8 cellular contexts compared by ENCODE assay signal in the genomic region with DNA sequence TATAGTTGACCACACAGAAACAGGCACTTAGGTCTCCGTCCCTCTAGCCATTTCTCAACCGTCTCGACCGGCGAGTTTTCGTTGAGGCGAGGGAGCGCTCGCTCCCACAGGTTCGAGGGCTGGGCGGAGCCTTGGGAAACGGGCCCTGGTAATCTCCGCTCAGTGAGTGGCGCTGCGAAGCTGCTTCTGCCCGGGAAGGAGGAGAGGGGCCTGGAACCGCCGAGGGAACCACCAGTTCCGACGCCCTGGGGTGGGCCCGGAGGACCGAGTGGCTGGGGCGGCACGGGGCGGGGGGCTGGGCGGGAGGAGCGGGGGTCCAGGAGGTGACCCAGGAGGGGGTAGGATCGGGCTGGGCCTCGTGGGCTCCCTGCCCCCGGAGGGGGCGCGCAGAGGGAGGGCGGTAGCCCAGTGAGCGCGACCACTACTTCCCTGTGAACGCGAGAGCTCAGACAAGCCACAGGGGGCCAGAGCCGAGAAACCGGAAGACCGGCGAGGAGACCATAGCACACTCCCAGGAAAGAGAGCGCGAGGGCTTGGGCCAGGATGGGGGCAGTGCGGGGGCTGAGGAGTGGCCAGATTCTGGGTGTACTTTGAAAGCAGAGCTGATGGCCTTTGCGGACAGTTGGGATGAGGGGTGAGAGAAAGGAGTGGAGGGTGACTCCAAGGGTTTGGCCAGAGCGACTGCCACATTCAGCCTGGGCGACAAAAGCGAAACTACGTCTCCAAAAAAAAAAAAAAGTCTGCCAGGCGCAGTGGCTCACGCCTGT. TPM values are rescaled to one million over a fixed set of nuclear protein-coding genes. Genes with fewer than 3 reads are reported as not detected.
DNase-seq lines count a peak whose midpoint lies in the region; ATAC-seq and TF ChIP-seq lines count a peak whose summit lies in the region.

No MANE protein-coding gene starts in this region.

- H3K27me3 ChIP-seq in Loucy (ENCODE audit: insufficient read depth, low read length, poor library complexity, severe bottlenecking), result no peaks in the 10 kb centered on the region

- 0 out of 2 replicates have a peak, but pooled peaks cover 10% of the 10 kb centered on the region for H3F3A ChIP-seq in Loucy (ENCODE audit: low read depth)

- CTCF ChIA-PET in activated naive CD4-positive, alpha-beta T cell treated with anti-CD3 and anti-CD28 coated beads for 36 hours (lab: Charles Lee), result interaction anchor here (0.6 to 3.1 kb wide), 8 partner anchors 12 to 115 kb away, joined by 3 to 15 read pairs (median 4); a partner anchor contains a TSS

- peak overlapping the region; percentile 88 for H3K4me2 ChIP-seq in Loucy (ENCODE audit: low read depth, low read length, poor library complexity, severe bottlenecking)

- no peaks in the 10 kb centered on the region for H3K27me3 Mint-ChIP-seq in activated naive CD4-positive, alpha-beta T cell treated with anti-CD3 and anti-CD28 coated beads for 36 hours (ENCODE audit: low read depth)
- peaks cover 7% of the 10 kb centered on the region for H3K27me3 Mint-ChIP-seq in nephron progenitor cell (ENCODE audit: low read depth, poor library complexity)

- H3K9ac ChIP-seq in Loucy (ENCODE audit: low read depth, low read length, poor library complexity, severe bottlenecking), result peak overlapping the region; percentile 97

- ATAC-seq in GM18502 (IDR thresholded peaks at IDR 0.05; ENCODE audit: poor library complexity, unreplicated experiment), result peak; percentile 27

- no peaks in the 10 kb centered on the region for H3K9me2 ChIP-seq in Loucy (replicated peaks; ENCODE audit: low read depth, low read length)

- no peaks in the 10 kb centered on the region for H4K20me1 ChIP-seq in Loucy (ENCODE audit: insufficient read depth, low read length, poor library complexity, severe bottlenecking)

- peaks cover 20% of the 10 kb centered on the region for H3K4me1 ChIP-seq in Loucy (ENCODE audit: insufficient read depth, low read length, poor library complexity, severe bottlenecking)

- H3K36me3 ChIP-seq in Loucy (ENCODE audit: insufficient read depth, low read length), result no peaks in the 10 kb centered on the region

- peak overlapping the region; percentile 99 for H3K27ac Mint-ChIP-seq in activated naive CD4-positive, alpha-beta T cell treated with anti-CD3 and anti-CD28 coated beads for 36 hours
- H3K27ac Mint-ChIP-seq in nephron progenitor cell, result peak overlapping the region; percentile 100

- peaks cover 43% of the 10 kb centered on the region for H3K4me1 Mint-ChIP-seq in activated naive CD4-positive, alpha-beta T cell treated with anti-CD3 and anti-CD28 coated beads for 36 hours (ENCODE audit: low read depth)
- H3K4me1 Mint-ChIP-seq in nephron progenitor cell, result peaks cover 87% of the 10 kb centered on the region

- no peak for TF ChIP-seq CTCF in Loucy (conservative IDR thresholded peaks at IDR 0.05; ENCODE audit: low read length)
- TF ChIP-seq CTCF in nephron progenitor cell (IDR thresholded peaks at IDR 0.05), result no peak

- intact Hi-C loops in activated naive CD4-positive, alpha-beta T cell treated with anti-CD3 and anti-CD28 coated beads for 36 hours (cut with micrococcal nuclease), result loop anchor here (1.0 kb wide), 3 partner anchors 9 to 114 kb away; a partner anchor contains a TSS

- H3K79me2 ChIP-seq in Loucy (ENCODE audit: insufficient read depth, low read length), result peaks cover 4% of the 10 kb centered on the region; the same call in 1 of the 2 replicates

- no peaks in the 10 kb centered on the region for H3K9me3 ChIP-seq in Loucy (ENCODE audit: insufficient read depth, low read depth, low read length)

- peak overlapping the region; percentile 79 for H3K4me3 ChIP-seq in Loucy (ENCODE audit: low read length, poor library complexity, severe bottlenecking)

- DNase-seq in SIG-M5 treated with dmso at 0.1 percent for 504 hours (lab: John Stamatoyannopoulos, UW; ENCODE audit: unreplicated experiment) (peak; percentile 93), foreskin melanocyte (peak; percentile 75), nephron progenitor cell (peak; percentile 71)
- peak; percentile 79 for DNase-seq in activated naive CD4-positive, alpha-beta T cell treated with anti-CD3 and anti-CD28 coated beads for 36 hours
- no peak for DNase-seq in NK-92 treated with Interleukin-12 subunit alpha and Interleukin-12 subunit beta, amount 100 ng/mL, for 24 hours (lab: John Stamatoyannopoulos, UW)

- H3K36me3 Mint-ChIP-seq in activated naive CD4-positive, alpha-beta T cell treated with anti-CD3 and anti-CD28 coated beads for 36 hours (ENCODE audit: low read depth), result no peaks in the 10 kb centered on the region
- H3K36me3 Mint-ChIP-seq in nephron progenitor cell (ENCODE audit: low read depth), result peaks cover 16% of the 10 kb centered on the region

- peak overlapping the region; percentile 95 for H3K27ac ChIP-seq in temporal lobe (ENCODE audit: low read depth, low read length)

- no peaks in the 10 kb centered on the region for H3K9me3 Mint-ChIP-seq in activated naive CD4-positive, alpha-beta T cell treated with anti-CD3 and anti-CD28 coated beads for 36 hours
- peaks cover 18% of the 10 kb centered on the region for H3K9me3 Mint-ChIP-seq in nephron progenitor cell

- H3K4me3 Mint-ChIP-seq in activated naive CD4-positive, alpha-beta T cell treated with anti-CD3 and anti-CD28 coated beads for 36 hours, result peak overlapping the region; percentile 81
- peak overlapping the region; percentile 76 for H3K4me3 Mint-ChIP-seq in nephron progenitor cell

- peak overlapping the region; percentile 94 for H2AFZ ChIP-seq in Loucy (ENCODE audit: low read length)

RNA-seq across cellular contexts. Expression of a gene that starts 29.9 kb away (rescaled TPM):
- total RNA-seq in activated naive CD4-positive, alpha-beta T cell treated with anti-CD3 and anti-CD28 coated beads for 36 hours, result 1 to 10 TPM; 1.7 TPM
- 34.7 TPM for total RNA-seq in temporal lobe

Comparison
In these comparisons a context has a peak if more than half of its experiments do, and no peak if none do; other contexts are left out.
1. RNA of a gene that starts 29.9 kb away (total RNA-seq): 34.7 TPM in temporal lobe (single experiment); 1.7 TPM in activated naive CD4-positive, alpha-beta T cell treated with anti-CD3 and anti-CD28 coated beads for 36 hours; every median in the first group is over 10 times any median in the second.